Comparison of ENCODE assay signal across 19 cellular contexts in the genomic region with DNA sequence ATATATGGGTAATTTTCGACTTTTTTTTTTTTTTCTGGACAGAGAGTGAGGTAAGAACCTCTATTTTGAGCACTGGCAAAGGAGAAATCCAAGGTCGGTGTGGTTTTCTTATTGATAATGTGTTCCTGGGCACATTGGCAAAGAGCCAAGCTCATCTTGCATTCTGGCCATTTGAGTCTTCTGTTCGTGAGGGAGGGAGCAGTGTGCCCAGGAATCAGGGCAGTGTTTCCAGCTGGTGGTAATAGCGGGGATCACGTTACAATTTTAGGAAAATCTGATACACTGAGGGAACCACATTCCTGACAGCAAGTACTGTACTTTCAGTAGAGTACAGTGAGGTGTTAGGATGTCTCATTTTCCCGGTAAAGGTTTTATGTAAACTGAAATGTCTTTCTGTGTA.
DNase-seq lines count a peak whose midpoint lies in the region; ATAC-seq and TF ChIP-seq lines count a peak whose summit lies in the region.
"Had no signal": no experiment of that assay in that cellular context is flagged by ENCODE, and none has a peak within 500 bp of the region (broad histone marks: within the 10 kb centered on the region; RNA-seq: fewer than 3 reads in every experiment).

No MANE protein-coding gene starts in this region.

- H3K36me3 ChIP-seq in hepatocyte (replicated peaks; ENCODE audit: insufficient read depth, low read depth): no peaks in the 10 kb centered on the region
- H3K36me3 ChIP-seq: thoracic aorta had no signal

- H3K27me3 ChIP-seq in hepatocyte: no peaks in the 10 kb centered on the region

- no peaks in the 10 kb centered on the region for H3K79me2 ChIP-seq in hepatocyte

- no peaks in the 10 kb centered on the region for H3K9me2 ChIP-seq in hepatocyte (replicated peaks; ENCODE audit: insufficient read depth)

- no peak overlapping the region for H2AFZ ChIP-seq in hepatocyte

- no peak overlapping the region for H3K4me2 ChIP-seq in hepatocyte

- no peak for TF ChIP-seq CTCF in hepatocyte (IDR thresholded peaks at IDR 0.05; ENCODE audit: poor library complexity)

- H3K9me3 ChIP-seq in hepatocyte (ENCODE audit: low read depth): no peaks in the 10 kb centered on the region
- H3K9me3 ChIP-seq in T-helper 17 cell (ENCODE audit: control insufficient read depth, low read length, poor library complexity, severe bottlenecking): no peaks in the 10 kb centered on the region
- H3K9me3 ChIP-seq: thoracic aorta had no signal

- no peaks in the 10 kb centered on the region for H4K20me1 ChIP-seq in hepatocyte (ENCODE audit: insufficient read depth, poor library complexity, severe bottlenecking)

- H3K4me1 Mint-ChIP-seq in activated T-helper 2 cell treated with anti-CD3 and anti-CD28 coated beads, Interferon-gamma antibody, Interleukin-2, Interleukin-4, amounts not matched to agents 10 μg/mL and 5 μg/mL and 100 μg/mL, durations not matched to agents 14 hours and 24 hours and 36 hours (ENCODE audit: low read depth): no peaks in the 10 kb centered on the region
- H3K4me1 Mint-ChIP-seq in immature natural killer cell: no peaks in the 10 kb centered on the region
- H3K4me1 Mint-ChIP-seq in T-helper 17 cell: no peaks in the 10 kb centered on the region
- H3K4me1 Mint-ChIP-seq: activated B cell treated with CpG ODN at 0.5 μM for 24 hours; activated T-helper 17 cell treated with anti-CD3 and anti-CD28 coated beads, Interleukin-2, amount 50 U/mL, for 72 hours had no signal

- intact Hi-C loops in activated T-helper 2 cell treated with anti-CD3 and anti-CD28 coated beads, Interferon-gamma antibody, Interleukin-2, Interleukin-4, amounts not matched to agents 10 μg/mL and 5 μg/mL and 100 μg/mL, durations not matched to agents 14 hours and 24 hours and 36 hours (cut with micrococcal nuclease): no loop called here

- 46% methylated on average over 6 of the region's 6 CpGs for WGBS in hepatocyte (ENCODE audit: low lambda C conversion rate, missing lambda C conversion rate)

- no peak for ATAC-seq in T-helper 17 cell
- ATAC-seq: activated T-helper 17 cell treated with anti-CD3 and anti-CD28 coated beads, Interleukin-2, amount 50 U/mL, for 72 hours; HCT116; left colon had no signal

- H3K36me3 Mint-ChIP-seq in activated T-helper 2 cell treated with anti-CD3 and anti-CD28 coated beads, Interferon-gamma antibody, Interleukin-2, Interleukin-4, amounts not matched to agents 10 μg/mL and 5 μg/mL and 100 μg/mL, durations not matched to agents 14 hours and 24 hours and 36 hours (ENCODE audit: low read depth): no peaks in the 10 kb centered on the region
- peaks cover 0 to 3% (median 0%) of the 10 kb centered on the region in 3 donors for H3K36me3 Mint-ChIP-seq in immature natural killer cell
- H3K36me3 Mint-ChIP-seq in T-helper 17 cell (ENCODE audit: low read depth): no peaks in the 10 kb centered on the region

- H3K4me3 ChIP-seq in hepatocyte: no peak overlapping the region
- H3K4me3 ChIP-seq: thoracic aorta had no signal

- H3K9me3 Mint-ChIP-seq in activated T-helper 2 cell treated with anti-CD3 and anti-CD28 coated beads, Interferon-gamma antibody, Interleukin-2, Interleukin-4, amounts not matched to agents 10 μg/mL and 5 μg/mL and 100 μg/mL, durations not matched to agents 14 hours and 24 hours and 36 hours: no peaks in the 10 kb centered on the region
- peaks cover 0 to 11% (median 5%) of the 10 kb centered on the region in 6 donors for H3K9me3 Mint-ChIP-seq in immature natural killer cell
- H3K9me3 Mint-ChIP-seq: activated B cell treated with CpG ODN at 0.5 μM for 24 hours; activated T-helper 17 cell treated with anti-CD3 and anti-CD28 coated beads, Interleukin-2, amount 50 U/mL, for 72 hours; endodermal cell had no signal

- no peak overlapping the region for H3K27ac Mint-ChIP-seq in activated T-helper 2 cell treated with anti-CD3 and anti-CD28 coated beads, Interferon-gamma antibody, Interleukin-2, Interleukin-4, amounts not matched to agents 10 μg/mL and 5 μg/mL and 100 μg/mL, durations not matched to agents 14 hours and 24 hours and 36 hours
- H3K27ac Mint-ChIP-seq in immature natural killer cell: no peak overlapping the region
- H3K27ac Mint-ChIP-seq in T-helper 17 cell: no peak overlapping the region
- H3K27ac Mint-ChIP-seq: activated B cell treated with CpG ODN at 0.5 μM for 24 hours; activated T-helper 17 cell treated with anti-CD3 and anti-CD28 coated beads, Interleukin-2, amount 50 U/mL, for 72 hours; endodermal cell had no signal

- no peak overlapping the region for H3K27ac ChIP-seq in hepatocyte
- H3K27ac ChIP-seq: thoracic aorta had no signal

- H3K4me3 Mint-ChIP-seq in activated T-helper 2 cell treated with anti-CD3 and anti-CD28 coated beads, Interferon-gamma antibody, Interleukin-2, Interleukin-4, amounts not matched to agents 10 μg/mL and 5 μg/mL and 100 μg/mL, durations not matched to agents 14 hours and 24 hours and 36 hours (ENCODE audit: low read depth): no peak overlapping the region
- H3K4me3 Mint-ChIP-seq in immature natural killer cell (no peak overlapping the region), T-helper 17 cell (no peak overlapping the region)
- H3K4me3 Mint-ChIP-seq: activated B cell treated with CpG ODN at 0.5 μM for 24 hours; activated T-helper 17 cell treated with anti-CD3 and anti-CD28 coated beads, Interleukin-2, amount 50 U/mL, for 72 hours; endodermal cell had no signal

- no peaks in the 10 kb centered on the region for H3K4me1 ChIP-seq in hepatocyte (ENCODE audit: insufficient read depth)

- no peaks in the 10 kb centered on the region for H3K27me3 Mint-ChIP-seq in activated T-helper 2 cell treated with anti-CD3 and anti-CD28 coated beads, Interferon-gamma antibody, Interleukin-2, Interleukin-4, amounts not matched to agents 10 μg/mL and 5 μg/mL and 100 μg/mL, durations not matched to agents 14 hours and 24 hours and 36 hours (ENCODE audit: low read depth)
- peaks cover 2 to 3% (median 3%) of the 10 kb centered on the region in 3 donors for H3K27me3 Mint-ChIP-seq in immature natural killer cell (ENCODE audit: low read depth in 3 of 3)
- peaks cover 30% of the 10 kb centered on the region for H3K27me3 Mint-ChIP-seq in T-helper 17 cell

- DNase-seq in COR-L47 (lab: John Stamatoyannopoulos, UW) (peak; percentile 51), NCI-H1105 treated with DMSO at 0.1 percent for 48 hours (lab: John Stamatoyannopoulos, UW) (peak; percentile 86), NCI-H526 treated with DMSO at 0.1 percent for 48 hours (lab: John Stamatoyannopoulos, UW) (peak; percentile 19), hepatocyte (ENCODE audit: low spot score) (peak; percentile 15), immature natural killer cell (no peak), T-helper 17 cell (no peak), GDM1 (lab: John Stamatoyannopoulos, UW) (no peak)
- DNase-seq in activated T-helper 2 cell treated with anti-CD3 and anti-CD28 coated beads, Interferon-gamma antibody, Interleukin-2, Interleukin-4, amounts not matched to agents 10 μg/mL and 5 μg/mL and 100 μg/mL, durations not matched to agents 14 hours and 24 hours and 36 hours (ENCODE audit: low spot score): no peak
- DNase-seq: activated B cell treated with CpG ODN at 0.5 μM for 24 hours; activated CD8-positive, alpha-beta memory T cell treated with anti-CD3 and anti-CD28 coated beads for 24 hours; central memory CD4-positive, alpha-beta T cell; endodermal cell; left colon; NK-92 treated with Interleukin-12 subunit alpha and Interleukin-12 subunit beta, amount 100 ng/mL, for 24 hours; stimulated activated CD4-positive, alpha-beta T cell treated with anti-CD3 and anti-CD28 coated beads, Interleukin-4, amount 100 ng/mL, for 1 hour; T-helper 2 cell had no signal

Comparison
In these comparisons a context has a peak if more than half of its experiments do, and no peak if none do; other contexts are left out.
1. DNase-seq: peak in COR-L47 (single experiment), NCI-H1105 treated with DMSO at 0.1 percent for 48 hours (single experiment), NCI-H526 treated with DMSO at 0.1 percent for 48 hours (single experiment) and hepatocyte (single experiment); none in activated T-helper 2 cell treated with anti-CD3 and anti-CD28 coated beads, Interferon-gamma antibody, Interleukin-2, Interleukin-4, amounts not matched to agents 10 μg/mL and 5 μg/mL and 100 μg/mL, durations not matched to agents 14 hours and 24 hours and 36 hours (single experiment), immature natural killer cell (0 of 3), T-helper 17 cell (0 of 3) and GDM1 (single experiment).